ENCODE assay signal across 8 cellular contexts in the genomic region with DNA sequence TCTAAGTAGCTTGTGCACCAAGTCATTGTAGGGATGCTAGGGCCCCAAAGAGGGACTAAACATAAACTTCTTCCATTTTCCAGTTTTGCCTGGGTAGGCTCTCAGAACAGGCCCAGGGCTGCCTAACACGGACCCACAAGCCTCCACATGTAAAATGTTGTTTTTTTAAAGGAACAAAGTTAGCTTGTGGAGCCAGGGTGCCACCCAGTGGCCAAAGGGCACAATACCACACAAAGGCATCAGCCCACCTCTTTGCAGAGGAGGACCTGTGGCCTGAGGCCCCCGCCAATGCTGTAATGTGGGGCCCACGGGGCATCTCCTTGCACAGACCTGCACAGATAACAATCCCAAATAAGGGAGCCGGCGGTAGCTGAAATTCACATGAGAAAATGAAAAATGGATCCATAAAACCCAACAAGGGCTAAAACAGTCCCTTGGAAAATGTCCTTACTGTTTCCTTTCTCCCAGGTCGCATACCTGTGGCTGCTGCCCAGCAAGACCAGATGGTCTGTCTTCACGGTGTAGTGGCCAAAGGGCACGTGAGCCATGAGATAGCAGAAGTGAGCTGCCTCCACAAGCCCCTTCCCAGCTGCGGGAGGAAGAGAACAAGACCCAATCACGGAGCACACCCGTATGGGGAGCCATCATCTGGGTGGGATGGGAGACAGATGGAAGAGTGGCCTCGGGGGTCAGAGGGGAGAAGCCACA. TPM values are rescaled to one million over a fixed set of nuclear protein-coding genes. Genes with fewer than 3 reads are reported as not detected.
DNase-seq lines count a peak whose midpoint lies in the region; ATAC-seq and TF ChIP-seq lines count a peak whose summit lies in the region.

No MANE protein-coding gene starts in this region.

- TF ChIP-seq POLR2A in vagina (IDR thresholded peaks at IDR 0.05), result no peak

- no peaks in the 10 kb centered on the region for H3K9me2 ChIP-seq in GM23248 (ENCODE audit: insufficient read depth)

- no peaks in the 10 kb centered on the region for H3K36me3 ChIP-seq in GM23248 (ENCODE audit: low read depth)
- H3K36me3 ChIP-seq in MG63, result no peaks in the 10 kb centered on the region
- H3K36me3 ChIP-seq in SJCRH30, result no peaks in the 10 kb centered on the region
- H3K36me3 ChIP-seq in lung (ENCODE audit: control insufficient read depth in 2 of 2, insufficient read depth in 2 of 2, low read length in 2 of 2), result peaks cover 0 to 8% of the 10 kb centered on the region in 2 donors
- H3K36me3 ChIP-seq in vagina, result no peaks in the 10 kb centered on the region

- H3K9ac ChIP-seq in GM23248, result no peak overlapping the region

- H3K27ac ChIP-seq in GM23248 (no peak overlapping the region), SJCRH30 (no peak overlapping the region), coronary artery (no peak overlapping the region), lung (ENCODE audit: low read depth in 1 of 2, low read length in 1 of 2) (no peak overlapping the region), vagina (no peak overlapping the region)

- H3K4me1 ChIP-seq in GM23248 (ENCODE audit: insufficient read depth), result no peaks in the 10 kb centered on the region; the same call in 1 of the 2 replicates
- peaks cover 3% of the 10 kb centered on the region; the same call in 1 of the 2 replicates for H3K4me1 ChIP-seq in SJCRH30
- no peaks in the 10 kb centered on the region for H3K4me1 ChIP-seq in lung (ENCODE audit: control insufficient read depth in 2 of 2, insufficient read depth in 2 of 2, low read length in 2 of 2)
- peaks cover 13% of the 10 kb centered on the region for H3K4me1 ChIP-seq in vagina

- H3K9me3 ChIP-seq in GM23248 (ENCODE audit: low read depth) (no peaks in the 10 kb centered on the region), MG63 (no peaks in the 10 kb centered on the region), SJCRH30 (replicated peaks) (no peaks in the 10 kb centered on the region), lung (ENCODE audit: control insufficient read depth in 2 of 2, insufficient read depth in 1 of 2, low read length in 1 of 2) (no peaks in the 10 kb centered on the region), vagina (no peaks in the 10 kb centered on the region)

- peak; percentile 23 for DNase-seq in activated T-cell treated with anti-CD3 and anti-CD28 coated beads for 48 hours (ENCODE audit: low read depth)
- DNase-seq in activated T-cell treated with anti-CD3 and anti-CD28 coated beads, Interleukin-2, amount 50 U/mL, for 1 hour, result no peak
- DNase-seq in GM23248, result peak; percentile 74
- peak; percentile 48 for DNase-seq in MG63
- peak; percentile 33 to 72 for DNase-seq in SJCRH30
- no peak for DNase-seq in coronary artery (ENCODE audit: low spot score)
- peak; percentile 38 for DNase-seq in lung (ENCODE audit: low spot score)
- no peak for DNase-seq in vagina (ENCODE audit: extremely low spot score in 2 of 2)

- H3K27me3 ChIP-seq in GM23248 (replicated peaks; ENCODE audit: insufficient read depth), result no peaks in the 10 kb centered on the region
- no peaks in the 10 kb centered on the region for H3K27me3 ChIP-seq in MG63
- H3K27me3 ChIP-seq in SJCRH30, result 0 out of 2 replicates have a peak, but pooled peaks cover 7% of the 10 kb centered on the region
- no peaks in the 10 kb centered on the region for H3K27me3 ChIP-seq in lung (ENCODE audit: control insufficient read depth, insufficient read depth)
- no peaks in the 10 kb centered on the region for H3K27me3 ChIP-seq in vagina

- no peaks in the 10 kb centered on the region for H3F3A ChIP-seq in GM23248 (ENCODE audit: insufficient read depth)

- in situ Hi-C loops in GM23248 (cut with MboI), result loop anchor here (10.0 kb wide), 1 partner anchor 1051 kb away; no protein-coding TSS in a partner anchor

- TF ChIP-seq CTCF in coronary artery (IDR thresholded peaks at IDR 0.05) (peak; percentile 65), lung (IDR thresholded peaks at IDR 0.05; ENCODE audit: control extremely low read depth, extremely low read depth) (peak; percentile 27), vagina (IDR thresholded peaks at IDR 0.05) (peak; percentile 33 to 74 (median 65))

- H4K20me1 ChIP-seq in GM23248 (ENCODE audit: insufficient read depth), result no peaks in the 10 kb centered on the region

- no peak overlapping the region for H3K4me2 ChIP-seq in GM23248 (ENCODE audit: unreplicated experiment)

- no peak overlapping the region for H2AFZ ChIP-seq in GM23248

- no peak for ATAC-seq in lung (ENCODE audit: insufficient read depth, low FRiP score)

- H3K79me2 ChIP-seq in GM23248 (ENCODE audit: insufficient read depth), result no peaks in the 10 kb centered on the region

- intact Hi-C loops in vagina (cut with DNase I), result no loop called here

- 40% methylated on average over 12 of the region's 12 CpGs for WGBS in GM23248 (ENCODE audit: low coverage in 1 of 2, low lambda C conversion rate in 2 of 2, missing lambda C conversion rate in 2 of 2), 2 experiments
- WGBS in lung, 2 donors, result 58 to 68% methylated on average over 12 of the region's 12 CpGs

- H3K4me3 ChIP-seq in GM23248, result no peak overlapping the region
- no peak overlapping the region for H3K4me3 ChIP-seq in MG63
- no peak overlapping the region for H3K4me3 ChIP-seq in SJCRH30
- H3K4me3 ChIP-seq in coronary artery, result no peak overlapping the region
- H3K4me3 ChIP-seq in lung, result no peak overlapping the region
- H3K4me3 ChIP-seq in vagina, result no peak overlapping the region

RNA-seq across cellular contexts. Expression of a gene that starts 23.8 kb away (rescaled TPM):
- total RNA-seq in GM23248 (2014; rRNA removed; shearing (Covaris generic)), result 1.5 and 1.9 TPM in 2 replicates
- polyA plus RNA-seq in GM23248 (2016; fragmentation: Nextera tagmentation; extraction: Ambion mirVana) (1.8 and 2.2 TPM in 2 replicates), lung (1 to 10 TPM in 1 of 2 donors, under 1 TPM in 1; 0.74 to 2.6 TPM)
- 0.72 and 3.5 TPM in 2 replicates for total RNA-seq in MG63 (2014; rRNA removed; shearing (Covaris generic); ENCODE audit: low replicate concordance)
- 0.04 and 0.08 TPM in 2 replicates for total RNA-seq in SJCRH30 (2014; rRNA removed; shearing (Covaris generic))
- total RNA-seq in lung (1 to 10 TPM; 1.3 to 1.5 TPM), vagina (1.7 TPM)

Comparison
In these comparisons a context has a peak if more than half of its experiments do, and no peak if none do; other contexts are left out.
1. DNase-seq: peak in activated T-cell treated with anti-CD3 and anti-CD28 coated beads for 48 hours (single experiment), GM23248 (single experiment), MG63 (single experiment), SJCRH30 (2 of 2) and lung (single experiment); none in activated T-cell treated with anti-CD3 and anti-CD28 coated beads, Interleukin-2, amount 50 U/mL, for 1 hour (single experiment), coronary artery (single experiment) and vagina (0 of 2).
2. Peak in every context shown above with its lines, with median percentiles within 50 percentile points of each other: CTCF ChIP-seq.